20 cellular contexts compared by ENCODE assay signal in the genomic region with DNA sequence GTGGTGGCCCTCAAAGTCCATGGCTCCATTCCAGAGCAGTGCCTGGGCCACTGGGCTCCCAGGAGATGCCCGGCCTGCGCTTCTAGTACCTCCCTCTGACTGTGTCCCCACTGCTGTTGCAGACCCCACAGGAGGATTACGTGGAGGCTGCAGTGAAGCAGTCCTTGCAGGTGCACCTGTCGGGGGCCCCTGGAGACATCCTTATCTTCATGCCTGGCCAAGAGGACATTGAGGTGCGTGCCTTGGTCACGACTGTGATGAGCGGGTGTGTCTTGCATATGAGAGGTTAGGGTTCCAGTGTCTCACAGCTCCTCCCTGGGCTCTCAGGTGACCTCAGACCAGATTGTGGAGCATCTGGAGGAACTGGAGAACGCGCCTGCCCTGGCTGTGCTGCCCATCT. TPM values are rescaled to one million over a fixed set of nuclear protein-coding genes. Genes with fewer than 3 reads are reported as not detected.
DNase-seq lines count a peak whose midpoint lies in the region; ATAC-seq and TF ChIP-seq lines count a peak whose summit lies in the region.
"Had no signal": no experiment of that assay in that cellular context is flagged by ENCODE, and none has a peak within 500 bp of the region (broad histone marks: within the 10 kb centered on the region; RNA-seq: fewer than 3 reads in every experiment).

No MANE protein-coding gene starts in this region.

- no peak overlapping the region for H3K4me3 ChIP-seq in right atrium auricular region
- H3K4me3 ChIP-seq: BLaER1, GM12878, GM23338 had no signal

- no peak overlapping the region for H3K27ac ChIP-seq in right atrium auricular region
- H3K27ac ChIP-seq: 22Rv1, BLaER1, C4-2B had no signal

- H3K27ac Mint-ChIP-seq in type B pancreatic cell, result no peak overlapping the region
- H3K27ac Mint-ChIP-seq: B cell; CD4-positive, CD25-positive, alpha-beta regulatory T cell; CD8-positive, alpha-beta T cell; GM23338; H9 had no signal

- no peaks in the 10 kb centered on the region for H3K4me1 Mint-ChIP-seq in type B pancreatic cell (ENCODE audit: unreplicated experiment)
- H3K4me1 Mint-ChIP-seq: CD4-positive, CD25-positive, alpha-beta regulatory T cell; GM23338; H9 had no signal

- no peaks in the 10 kb centered on the region for H3K9me3 ChIP-seq in right atrium auricular region
- H3K9me3 ChIP-seq: BLaER1, Caco-2 had no signal

- H3K36me3 ChIP-seq in right atrium auricular region, result peaks cover 99% of the 10 kb centered on the region

- intact Hi-C loops in Right ventricle myocardium inferior (cut with DNase I), result no loop called here

- H3K9me3 Mint-ChIP-seq in type B pancreatic cell, result no peaks in the 10 kb centered on the region
- H3K9me3 Mint-ChIP-seq: CD4-positive, CD25-positive, alpha-beta regulatory T cell; CD8-positive, alpha-beta T cell; GM23338; H9 had no signal

- H3K4me3 Mint-ChIP-seq in type B pancreatic cell, result no peak overlapping the region
- H3K4me3 Mint-ChIP-seq: B cell; CD4-positive, CD25-positive, alpha-beta regulatory T cell; CD8-positive, alpha-beta T cell; GM23338; H9 had no signal

- no peak for ATAC-seq in Right ventricle myocardium inferior
- ATAC-seq: CD8-positive, alpha-beta T cell; GM12878; GM23338; HCT116 had no signal

- TF ChIP-seq CTCF in right atrium auricular region (IDR thresholded peaks at IDR 0.05) (no peak), type B pancreatic cell (conservative IDR thresholded peaks at IDR 0.05) (no peak)

- DNase-seq in Right ventricle myocardium inferior (ENCODE audit: missing footprints) (peak; percentile 61), right atrium auricular region (ENCODE audit: low spot score) (no peak), mesenteric fat pad (ENCODE audit: low spot score) (peak; percentile 64), type B pancreatic cell (ENCODE audit: extremely low spot score, unreplicated experiment) (peak; percentile 40), NCI-H226 (no peak), medulla oblongata (ENCODE audit: extremely low spot score) (no peak)
- DNase-seq: Caco-2; CD4-positive, CD25-positive, alpha-beta regulatory T cell; CD8-positive, alpha-beta T cell; DMS153; DND-41; H9 had no signal

- H3K4me1 ChIP-seq in right atrium auricular region, result no peaks in the 10 kb centered on the region
- H3K4me1 ChIP-seq: Caco-2 had no signal

- peaks cover 11% of the 10 kb centered on the region for H3K36me3 Mint-ChIP-seq in type B pancreatic cell

- H3K27me3 ChIP-seq in right atrium auricular region, result no peaks in the 10 kb centered on the region
- H3K27me3 ChIP-seq: BLaER1 had no signal

- no peaks in the 10 kb centered on the region for H3K27me3 Mint-ChIP-seq in type B pancreatic cell
- H3K27me3 Mint-ChIP-seq: B cell; CD4-positive, CD25-positive, alpha-beta regulatory T cell had no signal

RNA-seq across cellular contexts. Expression of gene DHX38, which starts 11.3 kb away (rescaled TPM):
- 40.8 TPM for total RNA-seq in Right ventricle myocardium inferior
- total RNA-seq in right atrium auricular region, result 10 to 100 TPM; 34.4 to 41.6 TPM
- 53.4 TPM for total RNA-seq in mesenteric fat pad
- 62.7 and 75.6 TPM in 2 replicates for total RNA-seq in type B pancreatic cell (ENCODE audit: low replicate concordance)

RNA-seq across cellular contexts. Expression of gene TXNL4B, which starts 11.5 kb away (rescaled TPM):
- total RNA-seq in Right ventricle myocardium inferior (7.7 TPM), right atrium auricular region (1 to 10 TPM; 3.9 to 7.0 TPM), mesenteric fat pad (7.7 TPM), type B pancreatic cell (ENCODE audit: low replicate concordance) (12.2 and 17.8 TPM in 2 replicates)

RNA-seq across cellular contexts. Expression of gene HPR, which starts 41.9 kb away (rescaled TPM):
- total RNA-seq in Right ventricle myocardium inferior, result 99.2 TPM
- 10 to 100 TPM; 16.1 to 25.4 TPM for total RNA-seq in right atrium auricular region
- 0.48 TPM for total RNA-seq in mesenteric fat pad
- not detected in 2 replicates for total RNA-seq in type B pancreatic cell (ENCODE audit: low replicate concordance)
- total RNA-seq: B cell; Caco-2; CD4-positive, CD25-positive, alpha-beta regulatory T cell; CD8-positive, alpha-beta T cell; GM12878; GM23338; H4; H9 had no signal

RNA-seq across cellular contexts. Expression of gene HP, which starts 50.6 kb away (rescaled TPM):
- 21.2 TPM for total RNA-seq in Right ventricle myocardium inferior
- 1,000 to 10,000 TPM in 1 of 2 donors, 10 to 100 TPM in 1; 52.7 to 1,105 TPM for total RNA-seq in right atrium auricular region
- 63.2 TPM for total RNA-seq in mesenteric fat pad
- not detected in 2 replicates for total RNA-seq in type B pancreatic cell (ENCODE audit: low replicate concordance)
- total RNA-seq: B cell; CD4-positive, CD25-positive, alpha-beta regulatory T cell; CD8-positive, alpha-beta T cell; GM23338; H9 had no signal

Comparison
In these comparisons a context has a peak if more than half of its experiments do, and no peak if none do; other contexts are left out.
1. DNase-seq: peak in Right ventricle myocardium inferior (single experiment), mesenteric fat pad (single experiment) and type B pancreatic cell (single experiment); none in right atrium auricular region (single experiment), NCI-H226 (single experiment) and medulla oblongata (single experiment).
2. RNA of gene HPR, which starts 41.9 kb away (total RNA-seq): 99.2 TPM in Right ventricle myocardium inferior (single experiment) and 16.1 to 25.4 TPM in right atrium auricular region; 0.48 TPM in mesenteric fat pad (single experiment) and not detected in type B pancreatic cell; every median in the first group is over 10 times any median in the second.